8 cellular contexts compared by ENCODE assay signal in genomic region chr13:50909605-50910482, GRCh38. TPM values are rescaled to one million over a fixed set of nuclear protein-coding genes. Genes with fewer than 3 reads are reported as not detected.
DNase-seq lines count a peak whose midpoint lies in the region; ATAC-seq lines count a peak whose summit lies in the region.

Gene RNASEH2B, plus strand, starts transcription at chr13:50909791. Its CDS starts 286 bp downstream, at chr13:50910077.

- H3K36me3 Mint-ChIP-seq in effector memory CD8-positive, alpha-beta T cell (ENCODE audit: insufficient read depth), result peaks cover 14% of the 10 kb centered on the region

- peaks cover 0 to 6% (median 0%) of the 10 kb centered on the region in 11 experiments; a peak in 2 of 22 replicates for H4K20me1 ChIP-seq in BLaER1 treated with 17β-estradiol and CSF1 and Interleukin-3, amounts not matched to agents 10 nM and 100 nM

- CTCF ChIA-PET in activated CD8-positive, alpha-beta memory T cell treated with anti-CD3 and anti-CD28 coated beads for 36 hours (lab: Charles Lee), result interaction anchor here (2.0 kb wide), 1 partner anchor 913 kb away, joined by 5 read pairs; the partner anchor contains the start of gene TRIM13

- H3K4me3 Mint-ChIP-seq in effector memory CD8-positive, alpha-beta T cell, result peak within 1 kb of the TSS; percentile 90 to 93

- peaks cover 20 to 27% of the 10 kb centered on the region in 2 donors for H3K4me1 Mint-ChIP-seq in effector memory CD8-positive, alpha-beta T cell (ENCODE audit: low read depth in 2 of 2)

- H3K9me3 Mint-ChIP-seq in effector memory CD8-positive, alpha-beta T cell, result no peaks in the 10 kb centered on the region

- H3K27ac Mint-ChIP-seq in effector memory CD8-positive, alpha-beta T cell, result peak within 1 kb of the TSS; percentile 96 to 99

- DNase-seq in GM19238 (ENCODE audit: insufficient read length, low spot score) (peak; percentile 56), NCI-H82 (lab: John Stamatoyannopoulos, UW) (peak; percentile 84), mesenteric fat pad (ENCODE audit: low spot score) (peak; percentile 91)
- peak; percentile 50 to 63 (median 58) for DNase-seq in effector memory CD8-positive, alpha-beta T cell
- peak; percentile 46 to 54 for DNase-seq in stimulated activated CD8-positive, alpha-beta memory T cell treated with anti-CD3 and anti-CD28 coated beads, Interleukin-15, amount 100 ng/mL, for 4 hours (ENCODE audit: low read depth in 2 of 2)

- peak within 1 kb of the TSS; percentile 74 to 88 (median 83) for H3K4me3 ChIP-seq in BLaER1 treated with 17β-estradiol and CSF1 and Interleukin-3, amounts not matched to agents 10 nM and 100 nM

- peaks cover 46 to 69% (median 60%) of the 10 kb centered on the region in 10 experiments for H3K4me1 ChIP-seq in BLaER1 treated with 17β-estradiol and CSF1 and Interleukin-3, amounts not matched to agents 10 nM and 100 nM

- peak within 1 kb of the TSS; percentile 86 to 97 (median 92) for H3K4me2 ChIP-seq in BLaER1 treated with 17β-estradiol and CSF1 and Interleukin-3, amounts not matched to agents 10 nM and 100 nM

- POLR2A ChIA-PET in activated CD8-positive, alpha-beta memory T cell treated with anti-CD3 and anti-CD28 coated beads for 36 hours (lab: Charles Lee), result interaction anchor here (1.6 kb wide), 1 partner anchor 18 kb away, joined by 5 read pairs; no protein-coding TSS in a partner anchor

- H3K27me3 ChIP-seq in BLaER1 treated with 17β-estradiol and CSF1 and Interleukin-3, amounts not matched to agents 10 nM and 100 nM, result no peaks in the 10 kb centered on the region

- peak; percentile 82 for ATAC-seq in HG03432 (IDR thresholded peaks at IDR 0.05; ENCODE audit: unreplicated experiment)
- peak; percentile 73 for ATAC-seq in effector memory CD8-positive, alpha-beta T cell (replicated peaks)

- H3K27me3 Mint-ChIP-seq in effector memory CD8-positive, alpha-beta T cell, result no peaks in the 10 kb centered on the region

- peaks cover 0 to 10% (median 0%) of the 10 kb centered on the region in 11 experiments; a peak in 3 of 22 replicates for H3K9me3 ChIP-seq in BLaER1 treated with 17β-estradiol and CSF1 and Interleukin-3, amounts not matched to agents 10 nM and 100 nM (replicated peaks in 1 of 11)

- H3K36me3 ChIP-seq in BLaER1 treated with 17β-estradiol and CSF1 and Interleukin-3, amounts not matched to agents 10 nM and 100 nM, result no peaks in the 10 kb centered on the region

- H3K27ac ChIP-seq in BLaER1 treated with 17β-estradiol and CSF1 and Interleukin-3, amounts not matched to agents 10 nM and 100 nM, result peak within 1 kb of the TSS; percentile 93 to 100 (median 98)

- H3K9ac ChIP-seq in BLaER1 treated with 17β-estradiol and CSF1 and Interleukin-3, amounts not matched to agents 10 nM and 100 nM, result peak within 1 kb of the TSS; percentile 94 to 99 (median 98)

RNA-seq across cellular contexts. Expression of gene RNASEH2B, which starts in this region (rescaled TPM):
- 10 to 100 TPM; 66.4 to 68.3 TPM for total RNA-seq in activated CD8-positive, alpha-beta memory T cell treated with anti-CD3 and anti-CD28 coated beads for 36 hours
- 31.6 TPM for total RNA-seq in mesenteric fat pad

Comparison
In these comparisons a context has a peak if more than half of its experiments do, and no peak if none do; other contexts are left out.
1. Peak in every context shown above with its lines: DNase-seq, ATAC-seq, H3K4me3 ChIP-seq and H3K27ac ChIP-seq.